Comparison of ENCODE assay signal across 26 cellular contexts in the genomic region with DNA sequence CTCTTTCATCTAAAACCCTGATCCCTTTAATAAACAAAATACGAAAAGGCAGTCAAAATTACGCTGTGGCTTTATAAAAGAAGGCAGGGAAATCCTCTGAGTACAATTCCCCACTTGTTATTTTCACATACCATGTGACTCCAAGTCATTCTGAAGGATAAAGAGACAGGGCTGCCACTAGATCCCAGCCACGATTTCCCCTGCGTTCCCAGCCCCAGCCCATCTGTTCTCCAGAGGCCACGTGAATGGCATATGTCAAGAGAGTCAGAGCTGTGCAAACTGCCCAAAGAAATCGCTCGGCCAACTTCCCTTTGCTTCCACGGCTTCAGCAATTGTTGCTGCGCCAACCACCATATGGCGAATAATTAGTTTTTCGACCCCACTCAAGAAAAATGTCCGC.
A peak's percentile ranks its signal among the peaks of the same experiment; 100 is the strongest.
DNase-seq lines count a peak whose midpoint lies in the region; TF ChIP-seq lines count a peak whose summit lies in the region.
"Had no signal": no experiment of that assay in that cellular context is flagged by ENCODE, and none has a peak within 500 bp of the region (broad histone marks: within the 10 kb centered on the region; RNA-seq: fewer than 3 reads in every experiment).

No MANE protein-coding gene starts in this region.

- no peaks in the 10 kb centered on the region for H3K36me3 Mint-ChIP-seq in activated CD4-positive, alpha-beta T cell treated with anti-CD3 and anti-CD28 coated beads, Interleukin-2, amount 10 ng/mL, durations not matched to agents 24 days and 14 days (ENCODE audit: low read depth)

- no peak overlapping the region for H3K9ac ChIP-seq in smooth muscle cell (ENCODE audit: low read depth)
- H3K9ac ChIP-seq: KMS-11, parathyroid adenoma had no signal

- peak overlapping the region; percentile 25 for H3K4me2 ChIP-seq in smooth muscle cell
- H3K4me2 ChIP-seq: KMS-11 had no signal

- no peak overlapping the region for H3K4me3 ChIP-seq in smooth muscle cell
- H3K4me3 ChIP-seq: left lung, right atrium auricular region, testis had no signal

- H3K27ac ChIP-seq in smooth muscle cell (ENCODE audit: low read depth) = no peak overlapping the region
- H3K27ac ChIP-seq: epithelial cell of prostate, KMS-11, left lung, parathyroid adenoma, right atrium auricular region, testis had no signal

- no peak for TF ChIP-seq CTCF in smooth muscle cell (IDR thresholded peaks at IDR 0.05; ENCODE audit: borderline replicate concordance, insufficient read depth, poor library complexity, severe bottlenecking)

- peak overlapping the region; percentile 62 for H2AFZ ChIP-seq in smooth muscle cell (ENCODE audit: low read depth)
- H2AFZ ChIP-seq: parathyroid adenoma had no signal

- no peak overlapping the region for H3K4me3 Mint-ChIP-seq in activated CD4-positive, alpha-beta T cell treated with anti-CD3 and anti-CD28 coated beads, Interleukin-2, amount 10 ng/mL, durations not matched to agents 24 days and 14 days
- H3K4me3 Mint-ChIP-seq: activated CD4-positive, alpha-beta T cell treated with anti-CD3 and anti-CD28 coated beads for 36 hours; activated naive CD4-positive, alpha-beta T cell treated with anti-CD3 and anti-CD28 coated beads, Interleukin-2, amount 50 U/mL, for 24 hours; CD4-positive, alpha-beta T cell; T-helper 2 cell treated with Interferon-gamma antibody and Interleukin-4, amounts not matched to agents 5 μg/mL and 100 μg/mL, for 36 hours had no signal

- no peaks in the 10 kb centered on the region for H3K4me1 Mint-ChIP-seq in activated CD4-positive, alpha-beta T cell treated with anti-CD3 and anti-CD28 coated beads, Interleukin-2, amount 10 ng/mL, durations not matched to agents 24 days and 14 days
- H3K4me1 Mint-ChIP-seq: activated CD4-positive, alpha-beta T cell treated with anti-CD3 and anti-CD28 coated beads for 36 hours; activated naive CD4-positive, alpha-beta T cell treated with anti-CD3 and anti-CD28 coated beads, Interleukin-2, amount 50 U/mL, for 24 hours had no signal

- DNase-seq in NCI-H187 (lab: John Stamatoyannopoulos, UW) (peak; percentile 45 to 74), NCI-H187 treated with DMSO at 0.1 percent for 48 hours (lab: John Stamatoyannopoulos, UW) (no peak), NCI-H446 treated with DMSO at 0.1 percent for 48 hours (lab: John Stamatoyannopoulos, UW) (peak; percentile 13), cerebellar cortex (ENCODE audit: low spot score) (peak; percentile 6), smooth muscle cell (lab: John Stamatoyannopoulos, UW; ENCODE audit: unreplicated experiment) (no peak), GM03348 (ENCODE audit: low spot score) (no peak)
- DNase-seq in stimulated activated CD4-positive, alpha-beta T cell treated with anti-CD3 and anti-CD28 coated beads, Interleukin-4, amount 100 ng/mL, for 4 hours = no peak
- DNase-seq in activated CD4-positive, alpha-beta T cell treated with anti-CD3 and anti-CD28 coated beads, Interleukin-2, amount 10 ng/mL, durations not matched to agents 24 days and 14 days = no peak
- DNase-seq: 8988T; activated CD4-positive, alpha-beta T cell treated with anti-CD3 and anti-CD28 coated beads for 36 hours; activated T-cell treated with anti-CD3 and anti-CD28 coated beads for 4 hours; CD4-positive, alpha-beta T cell; effector CD4-positive, alpha-beta T cell; left lung; mesendoderm; MM.1S; SHP77; stimulated activated CD4-positive, alpha-beta T cell treated with anti-CD3 and anti-CD28 coated beads, Interleukin-1b, Interleukin-23, amount 100 ng/mL, for 48 hours; stimulated activated naive CD8-positive, alpha-beta T cell treated with anti-CD3 and anti-CD28 coated beads, Interleukin-15, Interleukin-2, amounts not matched to agents 100 U/mL and 50 U/mL, for 24 hours; testis had no signal

- no peaks in the 10 kb centered on the region for H3K9me3 Mint-ChIP-seq in activated CD4-positive, alpha-beta T cell treated with anti-CD3 and anti-CD28 coated beads, Interleukin-2, amount 10 ng/mL, durations not matched to agents 24 days and 14 days
- H3K9me3 Mint-ChIP-seq: activated naive CD4-positive, alpha-beta T cell treated with anti-CD3 and anti-CD28 coated beads, Interleukin-2, amount 50 U/mL, for 24 hours; CD4-positive, alpha-beta T cell; T-helper 2 cell treated with Interferon-gamma antibody and Interleukin-4, amounts not matched to agents 5 μg/mL and 100 μg/mL, for 36 hours had no signal

- intact Hi-C loops in activated CD4-positive, alpha-beta T cell treated with anti-CD3 and anti-CD28 coated beads, Interleukin-2, amount 10 ng/mL, durations not matched to agents 24 days and 14 days (cut with micrococcal nuclease) = no loop called here

- no peaks in the 10 kb centered on the region for H3K79me2 ChIP-seq in smooth muscle cell (ENCODE audit: low read depth)
- H3K79me2 ChIP-seq: parathyroid adenoma had no signal

- no peaks in the 10 kb centered on the region for H3K36me3 ChIP-seq in smooth muscle cell (ENCODE audit: low read depth)
- H3K36me3 ChIP-seq: left lung, right atrium auricular region had no signal

- no peaks in the 10 kb centered on the region for H3K27me3 ChIP-seq in smooth muscle cell (ENCODE audit: low read depth)
- H3K27me3 ChIP-seq: left lung, right atrium auricular region, testis had no signal

- H3K27me3 Mint-ChIP-seq in activated CD4-positive, alpha-beta T cell treated with anti-CD3 and anti-CD28 coated beads, Interleukin-2, amount 10 ng/mL, durations not matched to agents 24 days and 14 days = no peaks in the 10 kb centered on the region
- H3K27me3 Mint-ChIP-seq: activated CD4-positive, alpha-beta T cell treated with anti-CD3 and anti-CD28 coated beads for 36 hours; activated naive CD4-positive, alpha-beta T cell treated with anti-CD3 and anti-CD28 coated beads, Interleukin-2, amount 50 U/mL, for 24 hours; CD4-positive, alpha-beta T cell had no signal

- H3F3A ChIP-seq in smooth muscle cell (ENCODE audit: low read depth) = no peaks in the 10 kb centered on the region

- WGBS in smooth muscle cell (ENCODE audit: low lambda C conversion rate) = 49% methylated on average over 12 of the region's 12 CpGs

- no peaks in the 10 kb centered on the region for H4K20me1 ChIP-seq in smooth muscle cell (ENCODE audit: low read depth)

- no peaks in the 10 kb centered on the region for H3K9me3 ChIP-seq in smooth muscle cell (replicated peaks; ENCODE audit: low read depth)
- H3K9me3 ChIP-seq: left lung, right atrium auricular region, testis had no signal

- no peak overlapping the region for H3K27ac Mint-ChIP-seq in activated CD4-positive, alpha-beta T cell treated with anti-CD3 and anti-CD28 coated beads, Interleukin-2, amount 10 ng/mL, durations not matched to agents 24 days and 14 days
- H3K27ac Mint-ChIP-seq: activated CD4-positive, alpha-beta T cell treated with anti-CD3 and anti-CD28 coated beads for 36 hours; activated naive CD4-positive, alpha-beta T cell treated with anti-CD3 and anti-CD28 coated beads, Interleukin-2, amount 50 U/mL, for 24 hours; CD4-positive, alpha-beta T cell; T-helper 2 cell treated with Interferon-gamma antibody and Interleukin-4, amounts not matched to agents 5 μg/mL and 100 μg/mL, for 36 hours had no signal

- no peaks in the 10 kb centered on the region for H3K4me1 ChIP-seq in smooth muscle cell (ENCODE audit: low read depth)
- H3K4me1 ChIP-seq: left lung, parathyroid adenoma, right atrium auricular region, testis had no signal

Comparison
In these comparisons a context has a peak if more than half of its experiments do, and no peak if none do; other contexts are left out.
1. DNase-seq: peak in NCI-H187 (2 of 2), NCI-H446 treated with DMSO at 0.1 percent for 48 hours (single experiment) and cerebellar cortex (single experiment); none in NCI-H187 treated with DMSO at 0.1 percent for 48 hours (single experiment), smooth muscle cell (single experiment), stimulated activated CD4-positive, alpha-beta T cell treated with anti-CD3 and anti-CD28 coated beads, Interleukin-4, amount 100 ng/mL, for 4 hours (0 of 2), GM03348 (single experiment) and activated CD4-positive, alpha-beta T cell treated with anti-CD3 and anti-CD28 coated beads, Interleukin-2, amount 10 ng/mL, durations not matched to agents 24 days and 14 days (single experiment).